Comparison of ENCODE assay signal across 8 cellular contexts in genomic region chr17:75776399-75777242, GRCh38. TPM values are rescaled to one million over a fixed set of nuclear protein-coding genes. Genes with fewer than 3 reads are reported as not detected.
DNase-seq lines count a peak whose midpoint lies in the region; ATAC-seq and TF ChIP-seq lines count a peak whose summit lies in the region.

No MANE protein-coding gene starts in this region.

- in situ Hi-C loops in brain microvascular endothelial cell (cut with HindIII; ENCODE audit: low pct_ligation_motif_present, low sequenced_read_pairs), result no loop called here

- DNase-seq in NOMO-1 (lab: John Stamatoyannopoulos, UW; ENCODE audit: unreplicated experiment in 2 of 2) (peak; percentile 29 to 56), brain microvascular endothelial cell (no peak), mesothelial cell of epicardium (ENCODE audit: low spot score in 2 of 2, unreplicated experiment in 2 of 2) (no peak), AG08396 (ENCODE audit: low spot score) (no peak), SHP77 (lab: John Stamatoyannopoulos, UW) (no peak)

- ATAC-seq in HG03159 (IDR thresholded peaks at IDR 0.05; ENCODE audit: unreplicated experiment) (no peak), HG03097 (IDR thresholded peaks at IDR 0.05; ENCODE audit: low FRiP score, unreplicated experiment) (no peak)

- H3K79me2 ChIP-seq in DOHH2 (ENCODE audit: control insufficient read depth, low read length), result peaks cover 27% of the 10 kb centered on the region

- peak overlapping the region; percentile 97 for H3K4me3 Mint-ChIP-seq in mesothelial cell of epicardium

- H3K27me3 ChIP-seq in DOHH2 (ENCODE audit: control insufficient read depth, low read length), result no peaks in the 10 kb centered on the region
- H3K27me3 ChIP-seq in brain microvascular endothelial cell (replicated peaks), result no peaks in the 10 kb centered on the region

- H3K4me1 ChIP-seq in DOHH2 (ENCODE audit: control insufficient read depth, low read length), result peaks cover 27% of the 10 kb centered on the region

- no peak overlapping the region for H3K4me3 ChIP-seq in DOHH2 (ENCODE audit: low read length)
- peak overlapping the region; percentile 94 for H3K4me3 ChIP-seq in brain microvascular endothelial cell (ENCODE audit: low read depth, low read length)

- peaks cover 1% of the 10 kb centered on the region for H3K27me3 Mint-ChIP-seq in mesothelial cell of epicardium (ENCODE audit: low read depth)

- no peaks in the 10 kb centered on the region for H3K9me3 ChIP-seq in DOHH2 (ENCODE audit: control insufficient read depth, insufficient read depth, low read length)

- H3K36me3 ChIP-seq in DOHH2 (ENCODE audit: control insufficient read depth, low read length), result peaks cover 40% of the 10 kb centered on the region
- peaks cover 25% of the 10 kb centered on the region for H3K36me3 ChIP-seq in brain microvascular endothelial cell (replicated peaks)

- H3K27ac Mint-ChIP-seq in mesothelial cell of epicardium, result peak overlapping the region; percentile 83

- H3F3A ChIP-seq in DOHH2 (ENCODE audit: control insufficient read depth, insufficient read depth), result peaks cover 44% of the 10 kb centered on the region

- no peaks in the 10 kb centered on the region for H3K9me3 Mint-ChIP-seq in mesothelial cell of epicardium

- peaks cover 20% of the 10 kb centered on the region for H4K20me1 ChIP-seq in DOHH2 (ENCODE audit: control insufficient read depth, insufficient read depth, low read depth, low read length)

- H3K9me2 ChIP-seq in DOHH2 (replicated peaks; ENCODE audit: control insufficient read depth, low read length), result no peaks in the 10 kb centered on the region

- H3K27ac ChIP-seq in DOHH2 (ENCODE audit: low read depth, low read length) (no peak overlapping the region), brain microvascular endothelial cell (no peak overlapping the region)

- peaks cover 31% of the 10 kb centered on the region for H3K4me1 Mint-ChIP-seq in mesothelial cell of epicardium

- H3K4me2 ChIP-seq in DOHH2 (ENCODE audit: low read length), result peak overlapping the region; percentile 80

- peaks cover 22% of the 10 kb centered on the region for H3K36me3 Mint-ChIP-seq in mesothelial cell of epicardium

- TF ChIP-seq CTCF in DOHH2 (IDR thresholded peaks at IDR 0.05; ENCODE audit: low read depth, low read length, poor library complexity, severe bottlenecking), result no peak
- no peak for TF ChIP-seq CTCF in brain microvascular endothelial cell (IDR thresholded peaks at IDR 0.05; ENCODE audit: low read depth, low read length, missing control alignments)
- no peak for TF ChIP-seq CTCF in mesothelial cell of epicardium (IDR thresholded peaks at IDR 0.05; ENCODE audit: unreplicated experiment)

RNA-seq across cellular contexts. Expression of gene UNK, which starts 8.0 kb away (rescaled TPM):
- 63.4 to 66.4 TPM (median 65.4 TPM) in 3 replicates for total RNA-seq in mesothelial cell of epicardium

RNA-seq across cellular contexts. Expression of gene GALK1, which starts 11.6 kb away (rescaled TPM):
- 28.0 to 32.1 TPM (median 30.4 TPM) in 3 replicates for total RNA-seq in mesothelial cell of epicardium

RNA-seq across cellular contexts. Expression of gene ITGB4, which starts 55.4 kb away (rescaled TPM):
- total RNA-seq in mesothelial cell of epicardium, result 112 to 117 TPM (median 116 TPM) in 3 replicates

Comparison
In these comparisons a context has a peak if more than half of its experiments do, and no peak if none do; other contexts are left out.
1. DNase-seq: peak in NOMO-1 (2 of 2); none in brain microvascular endothelial cell (single experiment), mesothelial cell of epicardium (0 of 2), AG08396 (single experiment) and SHP77 (0 of 2).